In genomic region chr11:44833221-44833620, GRCh38 we compare ENCODE assay signal across 18 cellular contexts.
DNase-seq lines count a peak whose midpoint lies in the region; ATAC-seq, FAIRE-seq and TF ChIP-seq lines count a peak whose summit lies in the region.
"Had no signal": no experiment of that assay in that cellular context is flagged by ENCODE, and none has a peak within 500 bp of the region (broad histone marks: within the 10 kb centered on the region; RNA-seq: fewer than 3 reads in every experiment).

No MANE protein-coding gene starts in this region.

- intact Hi-C loops in sigmoid colon (cut with DNase I), result no loop called here

- no peak overlapping the region for H2AFZ ChIP-seq in H1 (ENCODE audit: low read length)

- no peak overlapping the region for H2BK15ac ChIP-seq in H1 (ENCODE audit: low read length)

- H2AK5ac ChIP-seq in H1 (ENCODE audit: low read depth, low read length), result peak overlapping the region; percentile 58; the same call in 1 of the 2 replicates

- no peak for TF ChIP-seq POLR2A in H1 (IDR thresholded peaks at IDR 0.05; ENCODE audit: control extremely low read depth in 1 of 2, low read depth in 2 of 2, low read length in 2 of 2)
- no peak for TF ChIP-seq POLR2A in sigmoid colon (IDR thresholded peaks at IDR 0.05)

- no peak overlapping the region for H3K14ac ChIP-seq in H1 (ENCODE audit: insufficient read length)

- no peak overlapping the region for H4K5ac ChIP-seq in H1 (ENCODE audit: insufficient read length, low read depth, low read length)

- peaks cover 13% of the 10 kb centered on the region for H3K27me3 ChIP-seq in HUES48 (ENCODE audit: control insufficient read depth, insufficient read depth, low read length)
- H3K27me3 ChIP-seq in H1 (replicated peaks in 1 of 4; ENCODE audit: control insufficient read depth in 3 of 4, extremely low read depth in 1 of 4, insufficient read depth in 3 of 4, low read length in 3 of 4), result peaks cover 0 to 16% (median 9%) of the 10 kb centered on the region in 4 experiments; a peak in 4 of 7 replicates
- no peaks in the 10 kb centered on the region for H3K27me3 ChIP-seq in muscle layer of colon (ENCODE audit: control insufficient read depth in 1 of 2, insufficient read depth in 2 of 2, low read length in 2 of 2)
- no peaks in the 10 kb centered on the region for H3K27me3 ChIP-seq in sigmoid colon

- no peak overlapping the region for H4K91ac ChIP-seq in H1 (replicated peaks; ENCODE audit: insufficient read length, low read length)

- CTCF ChIA-PET in H1 (lab: Charles Lee; ENCODE audit: partially characterized antibody), result interaction anchor here (1.5 to 3.9 kb wide), 3 partner anchors 10 to 62 kb away, joined by 5 to 19 read pairs (median 12); no protein-coding TSS in a partner anchor

- H2BK5ac ChIP-seq in H1 (ENCODE audit: low read depth, low read length), result no peak overlapping the region

- DNase-seq in H1 (ENCODE audit: low read depth in 1 of 2, low spot score in 2 of 2) (no peak), sigmoid colon (no peak), MV-4-11 (lab: John Stamatoyannopoulos, UW) (no peak), NCI-H510A treated with DMSO at 0.1 percent for 48 hours (lab: John Stamatoyannopoulos, UW) (no peak)
- DNase-seq: CD8-positive, alpha-beta memory T cell; GF-D8; GOT3; Karpas-422; NCI-H1930; NCI-H2171 treated with DMSO at 0.1 percent for 48 hours; NCI-H510A; SHP77 had no signal

- H2BK120ac ChIP-seq in H1 (replicated peaks; ENCODE audit: low read depth, low read length), result no peak overlapping the region

- H4K8ac ChIP-seq in H1 (ENCODE audit: extremely low read depth, insufficient read depth, low read length), result no peak overlapping the region

- no peak for FAIRE-seq in H1 (lab: Jason Lieb, UNC)
- FAIRE-seq: HepG2, RCC 7860 had no signal

- H3K36me3 ChIP-seq in HUES48 (ENCODE audit: control insufficient read depth, insufficient read depth, low read length) (no peaks in the 10 kb centered on the region), H1 (ENCODE audit: control insufficient read depth in 2 of 4, insufficient read depth in 4 of 4, low read length in 3 of 4) (no peaks in the 10 kb centered on the region), muscle layer of colon (ENCODE audit: insufficient read depth, low read length) (no peaks in the 10 kb centered on the region), sigmoid colon (no peaks in the 10 kb centered on the region)

- H2BK12ac ChIP-seq in H1 (ENCODE audit: low read depth, low read length), result peak overlapping the region; percentile 50; the same call in 1 of the 2 replicates

- H3K79me1 ChIP-seq in H1 (ENCODE audit: low read depth, low read length), result no peaks in the 10 kb centered on the region

- H3K23me2 ChIP-seq in H1 (ENCODE audit: low read depth, low read length), result no peaks in the 10 kb centered on the region

- no peaks in the 10 kb centered on the region for H3K79me2 ChIP-seq in H1 (ENCODE audit: control insufficient read depth in 1 of 2, insufficient read depth in 2 of 2, low read length in 2 of 2)

- WGBS in H1 (ENCODE audit: extremely low coverage in 1 of 2, insufficient coverage in 1 of 2, insufficient read length in 1 of 2, insufficient replicate concordance in 2 of 2, low coverage in 1 of 2, low lambda C conversion rate in 2 of 2, missing lambda C conversion rate in 1 of 2), 2 experiments, result 82% methylated on average over 3 of the region's 3 CpGs; no CpG with 5 or more reads in 1 of the 2 experiments
- WGBS in sigmoid colon, 2 donors, result 77 to 85% methylated on average over 3 of the region's 3 CpGs

- no peak for TF ChIP-seq EP300 in H1 (IDR thresholded peaks at IDR 0.05; ENCODE audit: borderline replicate concordance in 1 of 2, low read depth in 2 of 2, low read length in 2 of 2)
- no peak for TF ChIP-seq EP300 in sigmoid colon (IDR thresholded peaks at IDR 0.05)

- H3K27ac ChIP-seq in HUES48 (ENCODE audit: low read depth, low read length) (peak overlapping the region; percentile 91), H1 (ENCODE audit: low read depth, low read length) (no peak overlapping the region), muscle layer of colon (ENCODE audit: low read depth, low read length) (peak overlapping the region; percentile 91), sigmoid colon (peak overlapping the region; percentile 76 to 85 (median 82))

- no peaks in the 10 kb centered on the region for H4K20me1 ChIP-seq in H1 (replicated peaks in 1 of 2; ENCODE audit: control insufficient read depth in 1 of 2, insufficient read depth in 2 of 2, low read length in 2 of 2)

- no peak overlapping the region for H3K4ac ChIP-seq in H1 (replicated peaks; ENCODE audit: insufficient read length, low read depth, low read length)

- no peak overlapping the region for H3K23ac ChIP-seq in H1 (ENCODE audit: insufficient read length)

- no peak overlapping the region for H3K4me3 ChIP-seq in HUES48 (ENCODE audit: low read depth, low read length)
- H3K4me3 ChIP-seq in H1 (ENCODE audit: extremely low read depth in 1 of 4, insufficient read depth in 2 of 4, low read depth in 3 of 4, low read length in 4 of 4), result no peak overlapping the region; a peak in 1 of 8 replicates
- no peak overlapping the region for H3K4me3 ChIP-seq in muscle layer of colon (ENCODE audit: low read depth in 1 of 2, low read length in 2 of 2)
- no peak overlapping the region for H3K4me3 ChIP-seq in sigmoid colon

- TF ChIP-seq CTCF in H1 (IDR thresholded peaks at IDR 0.05; ENCODE audit: control extremely low read depth in 1 of 3, insufficient read depth in 1 of 3, low read depth in 1 of 3, low read length in 3 of 3), result no peak
- TF ChIP-seq CTCF in sigmoid colon (IDR thresholded peaks at IDR 0.05), result no peak

- no peak overlapping the region for H3K9ac ChIP-seq in HUES48 (ENCODE audit: low read depth, low read length)
- no peak overlapping the region for H3K9ac ChIP-seq in H1 (replicated peaks in 1 of 4; ENCODE audit: extremely low read depth in 1 of 4, low read depth in 3 of 4, low read length in 3 of 4)
- no peak overlapping the region for H3K9ac ChIP-seq in muscle layer of colon (ENCODE audit: low read length)

- 0 out of 4 replicates have a peak overlapping the region, but pooled peaks of 1 of the 2 experiments have one; percentile 19 for H3K4me2 ChIP-seq in H1 (ENCODE audit: insufficient read depth in 1 of 2, low read depth in 2 of 2, low read length in 2 of 2)

- H3K9me3 ChIP-seq in HUES48 (ENCODE audit: control insufficient read depth, insufficient read depth, low read length) (no peaks in the 10 kb centered on the region), H1 (ENCODE audit: insufficient read depth in 2 of 2, low read depth in 1 of 2, low read length in 1 of 2) (peaks cover 0 to 10% of the 10 kb centered on the region in 2 experiments; a peak in 1 of 4 replicates), muscle layer of colon (ENCODE audit: low read length) (no peaks in the 10 kb centered on the region), sigmoid colon (no peaks in the 10 kb centered on the region)

- ATAC-seq in HG02571 (IDR thresholded peaks at IDR 0.05; ENCODE audit: unreplicated experiment) (no peak), GM18511 (IDR thresholded peaks at IDR 0.05; ENCODE audit: unreplicated experiment) (no peak)
- ATAC-seq: HepG2 had no signal

- no peak overlapping the region for H3K56ac ChIP-seq in H1 (replicated peaks; ENCODE audit: insufficient read length, low read depth, low read length)

- H3K18ac ChIP-seq in H1 (ENCODE audit: extremely low read depth, low read length), result no peak overlapping the region

- POLR2A ChIA-PET in H1 (lab: Charles Lee; ENCODE audit: partially characterized antibody), result interaction anchor here (0.6 to 3.7 kb wide), 4 partner anchors 8 to 111 kb away, joined by 3 to 14 read pairs (median 6); no protein-coding TSS in a partner anchor

- H2BK20ac ChIP-seq in H1 (ENCODE audit: low read length), result no peak overlapping the region

- no peak for TF ChIP-seq RAD21 in H1 (IDR thresholded peaks at IDR 0.05 in 1 of 2, conservative IDR thresholded peaks at IDR 0.05 in 1 of 2; ENCODE audit: low read depth in 2 of 2, low read length in 2 of 2)

- H3K4me1 ChIP-seq in HUES48 (ENCODE audit: control insufficient read depth, insufficient read depth, low read length), result peaks cover 30% of the 10 kb centered on the region
- peaks cover 10 to 19% (median 14%) of the 10 kb centered on the region in 4 experiments; a peak in 6 of 7 replicates for H3K4me1 ChIP-seq in H1 (replicated peaks in 1 of 4; ENCODE audit: control insufficient read depth in 3 of 4, insufficient read depth in 4 of 4, low read length in 3 of 4)
- H3K4me1 ChIP-seq in muscle layer of colon (ENCODE audit: insufficient read depth, low read length), result peaks cover 35% of the 10 kb centered on the region
- peaks cover 0 to 39% (median 33%) of the 10 kb centered on the region in 4 donors for H3K4me1 ChIP-seq in sigmoid colon

TF ChIP-seq in H1, 55 proteins besides CTCF, POLR2A, EP300 and RAD21:
- TF ChIP-seq CBX5 (IDR thresholded peaks at IDR 0.05; ENCODE audit: low read depth, low read length) (no peak), EZH2 (IDR thresholded peaks at IDR 0.05; ENCODE audit: low read depth, low read length, severe bottlenecking) (peak; percentile 1)
